In the genomic region with DNA sequence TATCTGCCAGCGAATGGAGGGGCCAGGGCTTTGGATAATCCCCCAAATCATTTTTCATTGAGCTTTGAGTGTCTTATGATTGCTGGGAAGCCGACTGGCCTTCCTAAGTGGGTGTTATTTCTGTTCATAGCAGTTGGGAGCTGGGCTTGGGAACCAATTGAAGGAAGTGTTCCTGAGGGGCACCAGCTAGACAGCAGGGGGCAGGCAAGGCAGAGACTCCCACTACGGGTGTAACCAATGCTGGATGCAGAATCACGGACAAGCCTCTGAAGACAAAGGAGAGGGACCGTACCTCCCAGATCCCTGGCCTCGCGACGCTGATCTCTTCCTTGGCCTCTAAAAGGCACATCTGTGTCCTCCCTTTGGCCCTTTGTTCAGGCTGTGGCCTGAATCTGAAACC, we compare ENCODE assay signal across 8 cellular contexts.
DNase-seq lines count a peak whose midpoint lies in the region; ATAC-seq, FAIRE-seq and TF ChIP-seq lines count a peak whose summit lies in the region.

No MANE protein-coding gene starts in this region.

- H4K20me1 ChIP-seq in H1 (replicated peaks in 1 of 2; ENCODE audit: control insufficient read depth in 1 of 2, insufficient read depth in 2 of 2, low read length in 2 of 2), result no peaks in the 10 kb centered on the region

- H2BK15ac ChIP-seq in H1 (ENCODE audit: low read length), result no peak overlapping the region; the same call in 1 of the 2 replicates

- H3K18ac ChIP-seq in H1 (ENCODE audit: extremely low read depth, low read length), result peak overlapping the region; percentile 62; the same call in 1 of the 2 replicates

- no peak overlapping the region; the same call in 1 of the 2 replicates for H2BK12ac ChIP-seq in H1 (ENCODE audit: low read depth, low read length)

- DNase-seq in NCI-H510A (lab: John Stamatoyannopoulos, UW), result peak; percentile 80
- DNase-seq in H1 (ENCODE audit: low read depth in 1 of 2, low spot score in 2 of 2), result peak in 1 of 2 experiments; percentile 21
- peak; percentile 18 for DNase-seq in mucosa of gallbladder (ENCODE audit: low spot score)
- DNase-seq in sigmoid colon, result no peak
- DNase-seq in NOMO-1 (lab: John Stamatoyannopoulos, UW; ENCODE audit: unreplicated experiment in 2 of 2), result no peak
- DNase-seq in germinal center (ENCODE audit: low spot score), result no peak

- TF ChIP-seq EP300 in H1 (IDR thresholded peaks at IDR 0.05; ENCODE audit: borderline replicate concordance in 1 of 2, low read depth in 2 of 2, low read length in 2 of 2), result no peak
- TF ChIP-seq EP300 in sigmoid colon (IDR thresholded peaks at IDR 0.05), result no peak

- no peak overlapping the region for H4K5ac ChIP-seq in H1 (ENCODE audit: insufficient read length, low read depth, low read length)

- no peak overlapping the region for H3K56ac ChIP-seq in H1 (replicated peaks; ENCODE audit: insufficient read length, low read depth, low read length)

- H3K27ac Mint-ChIP-seq in activated T-helper 17 cell treated with anti-CD3 and anti-CD28 coated beads, Interleukin-2, amount 50 U/mL, for 72 hours, result no peak overlapping the region

- H3K27ac ChIP-seq in H1 (ENCODE audit: low read depth, low read length) (no peak overlapping the region), sigmoid colon (no peak overlapping the region)

- no peak overlapping the region for H3K4me3 Mint-ChIP-seq in activated T-helper 17 cell treated with anti-CD3 and anti-CD28 coated beads, Interleukin-2, amount 50 U/mL, for 72 hours

- H2BK120ac ChIP-seq in H1 (replicated peaks; ENCODE audit: low read depth, low read length), result no peak overlapping the region

- peak overlapping the region; percentile 15 for H4K91ac ChIP-seq in H1 (replicated peaks; ENCODE audit: insufficient read length, low read length)

- peaks cover 18% of the 10 kb centered on the region for H3K27me3 Mint-ChIP-seq in activated T-helper 17 cell treated with anti-CD3 and anti-CD28 coated beads, Interleukin-2, amount 50 U/mL, for 72 hours

- H2AK5ac ChIP-seq in H1 (ENCODE audit: low read depth, low read length), result no peak overlapping the region

- no peaks in the 10 kb centered on the region for H3K36me3 ChIP-seq in H1 (ENCODE audit: control insufficient read depth in 2 of 4, insufficient read depth in 4 of 4, low read length in 3 of 4)
- H3K36me3 ChIP-seq in sigmoid colon, result no peaks in the 10 kb centered on the region

- peak; percentile 49 for TF ChIP-seq CTCF in GM12873 (IDR thresholded peaks at IDR 0.05; ENCODE audit: insufficient read depth, low read depth, low read length, missing control alignments)
- TF ChIP-seq CTCF in H1 (IDR thresholded peaks at IDR 0.05; ENCODE audit: control extremely low read depth in 1 of 3, insufficient read depth in 1 of 3, low read depth in 1 of 3, low read length in 3 of 3), result peak; percentile 28 to 49 (median 49); a peak in 3 of 4 replicates
- TF ChIP-seq CTCF in sigmoid colon (IDR thresholded peaks at IDR 0.05), result peak in 1 of 4 experiments; percentile 17

- no peak overlapping the region for H3K4ac ChIP-seq in H1 (replicated peaks; ENCODE audit: insufficient read length, low read depth, low read length)

- H3K4me2 ChIP-seq in H1 (ENCODE audit: insufficient read depth in 1 of 2, low read depth in 2 of 2, low read length in 2 of 2), result no peak overlapping the region

- ATAC-seq in activated T-helper 17 cell treated with anti-CD3 and anti-CD28 coated beads, Interleukin-2, amount 50 U/mL, for 72 hours (replicated peaks), result no peak

- peaks cover 0 to 11% (median 3%) of the 10 kb centered on the region in 4 experiments; a peak in 4 of 7 replicates for H3K4me1 ChIP-seq in H1 (replicated peaks in 1 of 4; ENCODE audit: control insufficient read depth in 3 of 4, insufficient read depth in 4 of 4, low read length in 3 of 4)
- H3K4me1 ChIP-seq in sigmoid colon, result peaks cover 0 to 3% (median under 1%) of the 10 kb centered on the region in 4 donors

- H4K8ac ChIP-seq in H1 (ENCODE audit: extremely low read depth, insufficient read depth, low read length), result no peak overlapping the region

- 0 out of 2 replicates have a peak overlapping the region, but pooled peaks have one; percentile 20 for H2AFZ ChIP-seq in H1 (ENCODE audit: low read length)

- POLR2A ChIA-PET in H1 (lab: Charles Lee; ENCODE audit: partially characterized antibody), result interaction anchor here (0.9 kb wide), 1 partner anchor 136 kb away, joined by 3 read pairs; no protein-coding TSS in a partner anchor

- peak; percentile 49 to 65 for TF ChIP-seq RAD21 in H1 (IDR thresholded peaks at IDR 0.05 in 1 of 2, conservative IDR thresholded peaks at IDR 0.05 in 1 of 2; ENCODE audit: low read depth in 2 of 2, low read length in 2 of 2)

- H3K9me3 Mint-ChIP-seq in activated T-helper 17 cell treated with anti-CD3 and anti-CD28 coated beads, Interleukin-2, amount 50 U/mL, for 72 hours, result no peaks in the 10 kb centered on the region

- no peaks in the 10 kb centered on the region for H3K36me3 Mint-ChIP-seq in activated T-helper 17 cell treated with anti-CD3 and anti-CD28 coated beads, Interleukin-2, amount 50 U/mL, for 72 hours (ENCODE audit: low read depth)

- H3K9me3 ChIP-seq in H1 (ENCODE audit: insufficient read depth in 2 of 2, low read depth in 1 of 2, low read length in 1 of 2) (no peaks in the 10 kb centered on the region), sigmoid colon (no peaks in the 10 kb centered on the region)

- CTCF ChIA-PET in H1 (lab: Charles Lee; ENCODE audit: partially characterized antibody), result interaction anchor here (0.7 to 3.3 kb wide), 28 partner anchors 9 to 461 kb away, joined by 3 to 21 read pairs (median 4); a partner anchor contains a TSS

- intact Hi-C loops in sigmoid colon (cut with DNase I), result no loop called here

- H3K14ac ChIP-seq in H1 (ENCODE audit: insufficient read length), result no peak overlapping the region

- H3K23ac ChIP-seq in H1 (ENCODE audit: insufficient read length), result no peak overlapping the region

- H3K4me3 ChIP-seq in H1 (ENCODE audit: extremely low read depth in 1 of 4, insufficient read depth in 2 of 4, low read depth in 3 of 4, low read length in 4 of 4), result no peak overlapping the region
- no peak overlapping the region for H3K4me3 ChIP-seq in sigmoid colon

- H2BK20ac ChIP-seq in H1 (ENCODE audit: low read length), result no peak overlapping the region

- no peaks in the 10 kb centered on the region for H3K79me1 ChIP-seq in H1 (ENCODE audit: low read depth, low read length)

- no peaks in the 10 kb centered on the region for H3K4me1 Mint-ChIP-seq in activated T-helper 17 cell treated with anti-CD3 and anti-CD28 coated beads, Interleukin-2, amount 50 U/mL, for 72 hours

- H3K23me2 ChIP-seq in H1 (ENCODE audit: low read depth, low read length), result no peaks in the 10 kb centered on the region

- H3K27me3 ChIP-seq in H1 (replicated peaks in 1 of 4; ENCODE audit: control insufficient read depth in 3 of 4, extremely low read depth in 1 of 4, insufficient read depth in 3 of 4, low read length in 3 of 4) (peaks cover 0 to 3% (median 0%) of the 10 kb centered on the region in 4 experiments; a peak in 1 of 7 replicates), sigmoid colon (peaks cover 0 to 31% (median 0%) of the 10 kb centered on the region in 3 donors)

- no peaks in the 10 kb centered on the region for H3K79me2 ChIP-seq in H1 (ENCODE audit: control insufficient read depth in 1 of 2, insufficient read depth in 2 of 2, low read length in 2 of 2)

- H3K9ac ChIP-seq in H1 (replicated peaks in 1 of 4; ENCODE audit: extremely low read depth in 1 of 4, low read depth in 3 of 4, low read length in 3 of 4), result no peak overlapping the region

- TF ChIP-seq POLR2A in H1 (IDR thresholded peaks at IDR 0.05; ENCODE audit: control extremely low read depth in 1 of 2, low read depth in 2 of 2, low read length in 2 of 2), result no peak
- no peak for TF ChIP-seq POLR2A in sigmoid colon (IDR thresholded peaks at IDR 0.05)

- no peak for FAIRE-seq in H1 (lab: Jason Lieb, UNC)

- WGBS in H1 (ENCODE audit: extremely low coverage in 1 of 2, insufficient coverage in 1 of 2, insufficient read length in 1 of 2, insufficient replicate concordance in 2 of 2, low coverage in 1 of 2, low lambda C conversion rate in 2 of 2, missing lambda C conversion rate in 1 of 2), 2 experiments, result 62% methylated on average over 8 of the region's 8 CpGs; no CpG with 5 or more reads in 1 of the 2 experiments
- 26 to 44% methylated on average over 8 of the region's 8 CpGs for WGBS in sigmoid colon, 2 donors

- no peak overlapping the region; the same call in 1 of the 2 replicates for H2BK5ac ChIP-seq in H1 (ENCODE audit: low read depth, low read length)

TF ChIP-seq in H1, 55 proteins besides CTCF, POLR2A, EP300 and RAD21 (continues in another document):
- TF ChIP-seq BRCA1 (IDR thresholded peaks at IDR 0.05; ENCODE audit: low read depth, low read length) (no peak), SUZ12 (IDR thresholded peaks at IDR 0.05; ENCODE audit: low read length) (no peak), TAF7 (optimal IDR thresholded peaks at IDR 0.05; ENCODE audit: borderline replicate concordance, low read depth, low read length) (no peak)
- TF ChIP-seq, protein P1, sequence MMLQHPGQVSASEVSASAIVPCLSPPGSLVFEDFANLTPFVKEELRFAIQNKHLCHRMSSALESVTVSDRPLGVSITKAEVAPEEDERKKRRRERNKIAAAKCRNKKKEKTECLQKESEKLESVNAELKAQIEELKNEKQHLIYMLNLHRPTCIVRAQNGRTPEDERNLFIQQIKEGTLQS (IDR thresholded peaks at IDR 0.05; ENCODE audit: insufficient read depth, low read depth, low read length), result no peak

Comparison
In these comparisons a context has a peak if more than half of its experiments do, and no peak if none do; other contexts are left out.
1. DNase-seq: peak in NCI-H510A (single experiment) and mucosa of gallbladder (single experiment); none in sigmoid colon (single experiment), NOMO-1 (0 of 2) and germinal center (single experiment).